8 cellular contexts compared by ENCODE assay signal in genomic region chr10:117273980-117274379, GRCh38. TPM values are rescaled to one million over a fixed set of nuclear protein-coding genes. Genes with fewer than 3 reads are reported as not detected.
"Had no signal": no experiment of that assay in that cellular context is flagged by ENCODE, and none has a peak within 500 bp of the region (broad histone marks: within the 10 kb centered on the region; RNA-seq: fewer than 3 reads in every experiment).

No MANE protein-coding gene starts in this region.

- DNase-seq: GM23248, GOT3, H9, HCEC 1CT, KG1 had no signal

- FAIRE-seq: H54, HTR-8/SVneo had no signal

- H3K9ac ChIP-seq: GM23248 had no signal

- H3K4me3 ChIP-seq: GM23248 had no signal

- H2AFZ ChIP-seq: GM23248 had no signal

- H3K27ac ChIP-seq: GM23248 had no signal

RNA-seq across cellular contexts. Expression of gene SLC18A2, which starts 33.1 kb away (rescaled TPM):
- total RNA-seq: GM23248, HT-29 had no signal
